8 cellular contexts compared by ENCODE assay signal in the genomic region with DNA sequence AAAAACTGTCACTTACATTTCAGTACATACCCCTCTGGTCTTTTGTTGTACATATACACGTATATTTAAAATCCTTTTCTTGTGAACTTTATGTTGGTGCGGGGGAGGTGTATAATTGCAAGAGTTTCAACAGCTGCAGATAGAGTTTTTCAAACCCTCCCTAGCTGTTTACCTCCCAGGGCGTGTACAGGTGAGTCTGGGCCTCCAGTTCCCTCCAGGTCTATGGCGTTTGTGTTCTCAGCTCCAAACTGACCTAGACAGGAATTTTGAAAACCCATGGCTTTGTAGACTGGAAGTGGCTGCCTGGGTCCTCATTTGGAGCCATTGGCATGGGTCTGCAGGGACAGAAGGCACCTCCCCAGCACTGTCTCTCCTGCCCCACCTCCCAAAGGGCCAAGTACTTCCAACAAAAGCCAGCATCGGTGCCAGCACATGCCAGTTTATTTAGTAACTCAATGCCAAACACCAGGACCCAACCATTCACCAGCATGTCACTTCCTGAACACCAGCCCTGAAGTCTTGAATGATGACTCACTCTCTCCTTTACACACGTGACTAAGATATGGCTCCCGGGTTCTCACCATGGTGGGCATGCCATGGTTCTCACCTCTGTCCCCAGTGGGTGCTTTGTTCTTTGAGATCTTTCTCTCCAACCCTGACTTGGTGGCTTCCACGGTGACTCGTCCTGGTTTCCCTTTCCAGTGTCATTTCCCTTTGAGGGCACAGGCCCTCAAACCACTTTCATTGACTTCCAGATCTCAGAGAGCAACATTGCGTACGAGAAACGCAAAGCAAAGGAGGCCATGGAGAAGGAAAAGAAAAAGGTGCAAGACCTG. TPM values are rescaled to one million over a fixed set of nuclear protein-coding genes. Genes with fewer than 3 reads are reported as not detected.
DNase-seq lines count a peak whose midpoint lies in the region; ATAC-seq lines count a peak whose summit lies in the region.

No MANE protein-coding gene starts in this region.

- peaks cover 43% of the 10 kb centered on the region for H3K4me1 ChIP-seq in skeletal muscle satellite cell (ENCODE audit: control insufficient read depth, insufficient read depth, low read length)
- H3K4me1 ChIP-seq in Karpas-422 (ENCODE audit: low read length), result no peaks in the 10 kb centered on the region

- no peaks in the 10 kb centered on the region for H4K20me1 ChIP-seq in Karpas-422 (ENCODE audit: insufficient read depth, low read depth, low read length)

- DNase-seq in activated gamma-delta T cell treated with Interleukin-2 at 50 U/mL for 16 hours (peak; percentile 41), activated gamma-delta T cell (lab: John Stamatoyannopoulos, UW) (no peak), SW480 (ENCODE audit: low spot score) (peak; percentile 97), dedifferentiated amniotic fluid mesenchymal stem cell (ENCODE audit: extremely low spot score) (peak; percentile 22), GOT3 (lab: John Stamatoyannopoulos, UW) (no peak), Karpas-422 (no peak)

- no peak for ATAC-seq in HG02981 (IDR thresholded peaks at IDR 0.05; ENCODE audit: unreplicated experiment)

- H3K9me3 ChIP-seq in skeletal muscle satellite cell (replicated peaks; ENCODE audit: low read length) (no peaks in the 10 kb centered on the region), Karpas-422 (ENCODE audit: low read length) (no peaks in the 10 kb centered on the region)

- H3K27ac ChIP-seq in Karpas-422 (ENCODE audit: low read length), result no peak overlapping the region

- H3K9me2 ChIP-seq in Karpas-422 (replicated peaks; ENCODE audit: insufficient read depth, low read length), result no peaks in the 10 kb centered on the region

- H2AFZ ChIP-seq in Karpas-422 (ENCODE audit: low read length), result no peak overlapping the region

- H3K4me3 ChIP-seq in skeletal muscle satellite cell (ENCODE audit: low read length) (peak overlapping the region; percentile 12), Karpas-422 (ENCODE audit: low read length) (no peak overlapping the region)

- H3K9ac ChIP-seq in skeletal muscle satellite cell (ENCODE audit: low read depth, low read length) (no peak overlapping the region), Karpas-422 (ENCODE audit: low read length) (no peak overlapping the region)

- H3K27me3 ChIP-seq in skeletal muscle satellite cell (ENCODE audit: control insufficient read depth, insufficient read depth, low read length), result no peaks in the 10 kb centered on the region
- no peaks in the 10 kb centered on the region for H3K27me3 ChIP-seq in Karpas-422 (ENCODE audit: low read length)

- no peaks in the 10 kb centered on the region for H3K79me2 ChIP-seq in Karpas-422 (ENCODE audit: low read length)

- H3K4me2 ChIP-seq in skeletal muscle satellite cell (ENCODE audit: low read length), result peak overlapping the region; percentile 24
- no peak overlapping the region for H3K4me2 ChIP-seq in Karpas-422 (ENCODE audit: low read depth, low read length, poor library complexity, severe bottlenecking)

- no peaks in the 10 kb centered on the region for H3K36me3 ChIP-seq in skeletal muscle satellite cell (ENCODE audit: insufficient read depth, low read length)
- no peaks in the 10 kb centered on the region for H3K36me3 ChIP-seq in Karpas-422 (ENCODE audit: insufficient read depth, low read length)

RNA-seq across cellular contexts. Expression of a gene that starts 57.3 kb away (rescaled TPM):
- 73.6 and 78.6 TPM in 2 replicates for total RNA-seq in skeletal muscle satellite cell (2012; rRNA removed)
- total RNA-seq in Karpas-422 (2014; rRNA removed; shearing (Covaris generic); ENCODE audit: low replicate concordance), result 24.9 and 57.8 TPM in 2 replicates

Comparison
In these comparisons a context has a peak if more than half of its experiments do, and no peak if none do; other contexts are left out.
1. DNase-seq: peak in activated gamma-delta T cell treated with Interleukin-2 at 50 U/mL for 16 hours (single experiment), SW480 (single experiment) and dedifferentiated amniotic fluid mesenchymal stem cell (single experiment); none in activated gamma-delta T cell (single experiment), GOT3 (single experiment) and Karpas-422 (single experiment).